Comparison of ENCODE assay signal across 20 cellular contexts in genomic region chr10:53918755-53919154, GRCh38.
"Had no signal": no experiment of that assay in that cellular context is flagged by ENCODE, and none has a peak within 500 bp of the region (broad histone marks: within the 10 kb centered on the region; RNA-seq: fewer than 3 reads in every experiment).

No MANE protein-coding gene starts in this region.

- H3K36me3 ChIP-seq: colonic mucosa, esophagus squamous epithelium, lower lobe of right lung, tibial artery, vagina had no signal

- H3K4me1 ChIP-seq: colonic mucosa, esophagus squamous epithelium, lower lobe of right lung, tibial artery, vagina had no signal

- H3K27me3 Mint-ChIP-seq: activated naive CD8-positive, alpha-beta T cell treated with anti-CD3 and anti-CD28 coated beads, Interleukin-2, amount 10 ng/mL, durations not matched to agents 7 days and 5 days; brain; naive thymus-derived CD8-positive, alpha-beta T cell; T-helper 17 cell had no signal

- DNase-seq: activated CD4-positive, alpha-beta T cell treated with anti-CD3 and anti-CD28 coated beads for 4 hours; activated CD8-positive, alpha-beta memory T cell treated with anti-CD3 and anti-CD28 coated beads, Interleukin-2, amount 50 U/mL, for 4 hours; activated CD8-positive, alpha-beta T cell treated with anti-CD3 and anti-CD28 coated beads, Interleukin-2, amount 10 ng/mL, durations not matched to agents 7 days and 5 days; activated naive CD8-positive, alpha-beta T cell treated with anti-CD3 and anti-CD28 coated beads, Interleukin-2, amount 10 ng/mL, durations not matched to agents 7 days and 5 days; activated T-cell treated with anti-CD3 and anti-CD28 coated beads, Interleukin-2, amount 50 U/mL, for 72 hours; central memory CD4-positive, alpha-beta T cell; colonic mucosa; esophagus squamous epithelium; hippocampal formation; left colon; lower lobe of right lung; naive thymus-derived CD8-positive, alpha-beta T cell; nucleus accumbens; posterior cingulate gyrus; retina; stimulated activated naive CD4-positive, alpha-beta T cell; T-helper 17 cell; tibial artery had no signal

- H3K27me3 ChIP-seq: colonic mucosa, esophagus squamous epithelium, tibial artery, vagina had no signal

- H3K4me1 Mint-ChIP-seq: activated naive CD8-positive, alpha-beta T cell treated with anti-CD3 and anti-CD28 coated beads, Interleukin-2, amount 10 ng/mL, durations not matched to agents 7 days and 5 days; brain; naive thymus-derived CD8-positive, alpha-beta T cell; T-helper 17 cell had no signal

- H3K9me3 ChIP-seq: colonic mucosa, esophagus squamous epithelium, lower lobe of right lung, vagina had no signal

- H3K4me3 Mint-ChIP-seq: activated CD8-positive, alpha-beta T cell treated with anti-CD3 and anti-CD28 coated beads, Interleukin-2, amount 10 ng/mL, durations not matched to agents 7 days and 5 days; activated naive CD8-positive, alpha-beta T cell treated with anti-CD3 and anti-CD28 coated beads, Interleukin-2, amount 10 ng/mL, durations not matched to agents 7 days and 5 days; activated T-cell treated with anti-CD3 and anti-CD28 coated beads, Interleukin-2, amount 50 U/mL, for 72 hours; brain; naive thymus-derived CD8-positive, alpha-beta T cell; T-helper 17 cell had no signal

- H3K27ac Mint-ChIP-seq: activated CD8-positive, alpha-beta T cell treated with anti-CD3 and anti-CD28 coated beads, Interleukin-2, amount 10 ng/mL, durations not matched to agents 7 days and 5 days; activated naive CD8-positive, alpha-beta T cell treated with anti-CD3 and anti-CD28 coated beads, Interleukin-2, amount 10 ng/mL, durations not matched to agents 7 days and 5 days; activated T-cell treated with anti-CD3 and anti-CD28 coated beads, Interleukin-2, amount 50 U/mL, for 72 hours; brain; naive thymus-derived CD8-positive, alpha-beta T cell; T-helper 17 cell had no signal

- H3K36me3 Mint-ChIP-seq: activated naive CD8-positive, alpha-beta T cell treated with anti-CD3 and anti-CD28 coated beads, Interleukin-2, amount 10 ng/mL, durations not matched to agents 7 days and 5 days; brain; naive thymus-derived CD8-positive, alpha-beta T cell had no signal

- H3K27ac ChIP-seq: colonic mucosa, esophagus squamous epithelium, lower lobe of right lung, tibial artery, vagina had no signal

- H3K4me3 ChIP-seq: colonic mucosa, esophagus squamous epithelium, lower lobe of right lung, tibial artery, vagina had no signal
